Comparison of ENCODE assay signal across 1 cellular context in the genomic region with DNA sequence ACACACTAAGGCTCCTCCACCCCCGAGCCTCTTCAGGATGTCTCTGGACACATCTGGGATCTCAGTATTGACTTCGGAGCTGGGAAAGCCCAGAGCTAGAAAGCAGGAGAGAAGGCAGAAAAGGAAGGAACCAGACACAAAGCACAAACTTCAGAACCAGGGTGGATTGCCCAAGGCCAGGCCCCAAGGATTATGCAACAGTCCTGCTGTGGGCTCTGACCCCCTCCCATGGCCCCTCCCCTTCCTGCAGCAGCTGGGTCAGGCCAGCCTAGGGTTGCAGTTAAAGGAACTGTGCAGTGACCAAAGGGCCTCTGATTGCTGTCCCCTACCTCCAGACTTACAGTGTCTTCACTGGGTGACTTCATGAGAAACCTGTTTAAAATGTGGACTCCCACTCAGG.
A peak's percentile ranks its signal among the peaks of the same experiment; 100 is the strongest.
TF ChIP-seq lines count a peak whose summit lies in the region.

No MANE protein-coding gene starts in this region.

TF ChIP-seq in HepG2, 621 proteins besides CTCF, POLR2A, EP300 and RAD21 (continued from another document and continues in another):
- TF ChIP-seq, protein P1, sequence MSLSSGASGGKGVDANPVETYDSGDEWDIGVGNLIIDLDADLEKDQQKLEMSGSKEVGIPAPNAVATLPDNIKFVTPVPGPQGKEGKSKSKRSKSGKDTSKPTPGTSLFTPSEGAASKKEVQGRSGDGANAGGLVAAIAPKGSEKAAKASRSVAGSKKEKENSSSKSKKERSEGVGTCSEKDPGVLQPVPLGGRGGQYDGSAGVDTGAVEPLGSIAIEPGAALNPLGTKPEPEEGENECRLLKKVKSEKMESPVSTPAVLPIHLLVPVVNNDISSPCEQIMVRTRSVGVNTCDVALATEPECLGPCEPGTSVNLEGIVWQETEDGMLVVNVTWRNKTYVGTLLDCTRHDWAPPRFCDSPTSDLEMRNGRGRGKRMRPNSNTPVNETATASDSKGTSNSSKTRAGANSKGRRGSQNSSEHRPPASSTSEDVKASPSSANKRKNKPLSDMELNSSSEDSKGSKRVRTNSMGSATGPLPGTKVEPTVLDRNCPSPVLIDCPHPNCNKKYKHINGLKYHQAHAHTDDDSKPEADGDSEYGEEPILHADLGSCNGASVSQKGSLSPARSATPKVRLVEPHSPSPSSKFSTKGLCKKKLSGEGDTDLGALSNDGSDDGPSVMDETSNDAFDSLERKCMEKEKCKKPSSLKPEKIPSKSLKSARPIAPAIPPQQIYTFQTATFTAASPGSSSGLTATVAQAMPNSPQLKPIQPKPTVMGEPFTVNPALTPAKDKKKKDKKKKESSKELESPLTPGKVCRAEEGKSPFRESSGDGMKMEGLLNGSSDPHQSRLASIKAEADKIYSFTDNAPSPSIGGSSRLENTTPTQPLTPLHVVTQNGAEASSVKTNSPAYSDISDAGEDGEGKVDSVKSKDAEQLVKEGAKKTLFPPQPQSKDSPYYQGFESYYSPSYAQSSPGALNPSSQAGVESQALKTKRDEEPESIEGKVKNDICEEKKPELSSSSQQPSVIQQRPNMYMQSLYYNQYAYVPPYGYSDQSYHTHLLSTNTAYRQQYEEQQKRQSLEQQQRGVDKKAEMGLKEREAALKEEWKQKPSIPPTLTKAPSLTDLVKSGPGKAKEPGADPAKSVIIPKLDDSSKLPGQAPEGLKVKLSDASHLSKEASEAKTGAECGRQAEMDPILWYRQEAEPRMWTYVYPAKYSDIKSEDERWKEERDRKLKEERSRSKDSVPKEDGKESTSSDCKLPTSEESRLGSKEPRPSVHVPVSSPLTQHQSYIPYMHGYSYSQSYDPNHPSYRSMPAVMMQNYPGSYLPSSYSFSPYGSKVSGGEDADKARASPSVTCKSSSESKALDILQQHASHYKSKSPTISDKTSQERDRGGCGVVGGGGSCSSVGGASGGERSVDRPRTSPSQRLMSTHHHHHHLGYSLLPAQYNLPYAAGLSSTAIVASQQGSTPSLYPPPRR (CRISPR knock-in tag; IDR thresholded peaks at IDR 0.05; ENCODE audit: borderline replicate concordance): no peak
- TF ChIP-seq, protein P2, sequence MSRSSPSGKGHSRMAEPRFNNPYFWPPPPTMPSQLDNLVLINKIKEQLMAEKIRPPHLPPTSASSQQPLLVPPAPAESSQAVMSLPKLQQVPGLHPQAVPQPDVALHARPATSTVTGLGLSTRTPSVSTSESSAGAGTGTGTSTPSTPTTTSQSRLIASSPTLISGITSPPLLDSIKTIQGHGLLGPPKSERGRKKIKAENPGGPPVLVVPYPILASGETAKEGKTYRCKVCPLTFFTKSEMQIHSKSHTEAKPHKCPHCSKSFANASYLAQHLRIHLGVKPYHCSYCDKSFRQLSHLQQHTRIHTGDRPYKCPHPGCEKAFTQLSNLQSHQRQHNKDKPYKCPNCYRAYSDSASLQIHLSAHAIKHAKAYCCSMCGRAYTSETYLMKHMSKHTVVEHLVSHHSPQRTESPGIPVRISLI (CRISPR knock-in tag; IDR thresholded peaks at IDR 0.05; ENCODE audit: borderline replicate concordance): no peak
- TF ChIP-seq BCL6 (CRISPR knock-in tag; IDR thresholded peaks at IDR 0.05): peak; percentile 64; the same call in 1 of the 2 replicates
- TF ChIP-seq MEIS2 (CRISPR knock-in tag; IDR thresholded peaks at IDR 0.05): no peak
- TF ChIP-seq, protein P3, sequence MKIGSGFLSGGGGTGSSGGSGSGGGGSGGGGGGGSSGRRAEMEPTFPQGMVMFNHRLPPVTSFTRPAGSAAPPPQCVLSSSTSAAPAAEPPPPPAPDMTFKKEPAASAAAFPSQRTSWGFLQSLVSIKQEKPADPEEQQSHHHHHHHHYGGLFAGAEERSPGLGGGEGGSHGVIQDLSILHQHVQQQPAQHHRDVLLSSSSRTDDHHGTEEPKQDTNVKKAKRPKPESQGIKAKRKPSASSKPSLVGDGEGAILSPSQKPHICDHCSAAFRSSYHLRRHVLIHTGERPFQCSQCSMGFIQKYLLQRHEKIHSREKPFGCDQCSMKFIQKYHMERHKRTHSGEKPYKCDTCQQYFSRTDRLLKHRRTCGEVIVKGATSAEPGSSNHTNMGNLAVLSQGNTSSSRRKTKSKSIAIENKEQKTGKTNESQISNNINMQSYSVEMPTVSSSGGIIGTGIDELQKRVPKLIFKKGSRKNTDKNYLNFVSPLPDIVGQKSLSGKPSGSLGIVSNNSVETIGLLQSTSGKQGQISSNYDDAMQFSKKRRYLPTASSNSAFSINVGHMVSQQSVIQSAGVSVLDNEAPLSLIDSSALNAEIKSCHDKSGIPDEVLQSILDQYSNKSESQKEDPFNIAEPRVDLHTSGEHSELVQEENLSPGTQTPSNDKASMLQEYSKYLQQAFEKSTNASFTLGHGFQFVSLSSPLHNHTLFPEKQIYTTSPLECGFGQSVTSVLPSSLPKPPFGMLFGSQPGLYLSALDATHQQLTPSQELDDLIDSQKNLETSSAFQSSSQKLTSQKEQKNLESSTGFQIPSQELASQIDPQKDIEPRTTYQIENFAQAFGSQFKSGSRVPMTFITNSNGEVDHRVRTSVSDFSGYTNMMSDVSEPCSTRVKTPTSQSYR (CRISPR knock-in tag; IDR thresholded peaks at IDR 0.05; ENCODE audit: borderline replicate concordance): peak; percentile 71; the same call in 1 of the 2 replicates
- no peak for TF ChIP-seq FOXM1 (CRISPR knock-in tag; IDR thresholded peaks at IDR 0.05)
- TF ChIP-seq, protein P4, sequence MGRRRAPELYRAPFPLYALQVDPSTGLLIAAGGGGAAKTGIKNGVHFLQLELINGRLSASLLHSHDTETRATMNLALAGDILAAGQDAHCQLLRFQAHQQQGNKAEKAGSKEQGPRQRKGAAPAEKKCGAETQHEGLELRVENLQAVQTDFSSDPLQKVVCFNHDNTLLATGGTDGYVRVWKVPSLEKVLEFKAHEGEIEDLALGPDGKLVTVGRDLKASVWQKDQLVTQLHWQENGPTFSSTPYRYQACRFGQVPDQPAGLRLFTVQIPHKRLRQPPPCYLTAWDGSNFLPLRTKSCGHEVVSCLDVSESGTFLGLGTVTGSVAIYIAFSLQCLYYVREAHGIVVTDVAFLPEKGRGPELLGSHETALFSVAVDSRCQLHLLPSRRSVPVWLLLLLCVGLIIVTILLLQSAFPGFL (CRISPR knock-in tag; IDR thresholded peaks at IDR 0.05): no peak
- no peak for TF ChIP-seq KAT2B (IDR thresholded peaks at IDR 0.05; ENCODE audit: borderline replicate concordance, low read depth, low read length)
- TF ChIP-seq ELF3 (CRISPR knock-in tag; IDR thresholded peaks at IDR 0.05): peak; percentile 81
- no peak for TF ChIP-seq NBN (conservative IDR thresholded peaks at IDR 0.05)
- TF ChIP-seq, protein P5, sequence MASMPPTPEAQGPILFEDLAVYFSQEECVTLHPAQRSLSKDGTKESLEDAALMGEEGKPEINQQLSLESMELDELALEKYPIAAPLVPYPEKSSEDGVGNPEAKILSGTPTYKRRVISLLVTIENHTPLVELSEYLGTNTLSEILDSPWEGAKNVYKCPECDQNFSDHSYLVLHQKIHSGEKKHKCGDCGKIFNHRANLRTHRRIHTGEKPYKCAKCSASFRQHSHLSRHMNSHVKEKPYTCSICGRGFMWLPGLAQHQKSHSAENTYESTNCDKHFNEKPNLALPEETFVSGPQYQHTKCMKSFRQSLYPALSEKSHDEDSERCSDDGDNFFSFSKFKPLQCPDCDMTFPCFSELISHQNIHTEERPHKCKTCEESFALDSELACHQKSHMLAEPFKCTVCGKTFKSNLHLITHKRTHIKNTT (CRISPR knock-in tag; IDR thresholded peaks at IDR 0.05): no peak
- no peak for TF ChIP-seq AGO1 (IDR thresholded peaks at IDR 0.05; ENCODE audit: low read depth, low read length, poor library complexity, severe bottlenecking)
- peak; percentile 75 for TF ChIP-seq HDAC2 (CRISPR knock-in tag; IDR thresholded peaks at IDR 0.05)
- TF ChIP-seq, protein P6, sequence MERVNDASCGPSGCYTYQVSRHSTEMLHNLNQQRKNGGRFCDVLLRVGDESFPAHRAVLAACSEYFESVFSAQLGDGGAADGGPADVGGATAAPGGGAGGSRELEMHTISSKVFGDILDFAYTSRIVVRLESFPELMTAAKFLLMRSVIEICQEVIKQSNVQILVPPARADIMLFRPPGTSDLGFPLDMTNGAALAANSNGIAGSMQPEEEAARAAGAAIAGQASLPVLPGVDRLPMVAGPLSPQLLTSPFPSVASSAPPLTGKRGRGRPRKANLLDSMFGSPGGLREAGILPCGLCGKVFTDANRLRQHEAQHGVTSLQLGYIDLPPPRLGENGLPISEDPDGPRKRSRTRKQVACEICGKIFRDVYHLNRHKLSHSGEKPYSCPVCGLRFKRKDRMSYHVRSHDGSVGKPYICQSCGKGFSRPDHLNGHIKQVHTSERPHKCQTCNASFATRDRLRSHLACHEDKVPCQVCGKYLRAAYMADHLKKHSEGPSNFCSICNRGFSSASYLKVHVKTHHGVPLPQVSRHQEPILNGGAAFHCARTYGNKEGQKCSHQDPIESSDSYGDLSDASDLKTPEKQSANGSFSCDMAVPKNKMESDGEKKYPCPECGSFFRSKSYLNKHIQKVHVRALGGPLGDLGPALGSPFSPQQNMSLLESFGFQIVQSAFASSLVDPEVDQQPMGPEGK (CRISPR knock-in tag; IDR thresholded peaks at IDR 0.05): peak; percentile 96
- no peak for TF ChIP-seq ZNF839 (CRISPR knock-in tag; IDR thresholded peaks at IDR 0.05; ENCODE audit: borderline replicate concordance)
- no peak for TF ChIP-seq NCOA1 (CRISPR knock-in tag; IDR thresholded peaks at IDR 0.05)
- TF ChIP-seq HHEX (CRISPR knock-in tag; IDR thresholded peaks at IDR 0.05): no peak
- no peak for TF ChIP-seq ONECUT2 (CRISPR knock-in tag; IDR thresholded peaks at IDR 0.05)
- TF ChIP-seq ZNF484 (CRISPR knock-in tag; IDR thresholded peaks at IDR 0.05; ENCODE audit: borderline replicate concordance, low read depth): no peak
- peak; percentile 68; the same call in 1 of the 2 replicates for TF ChIP-seq CBX5 (CRISPR knock-in tag; IDR thresholded peaks at IDR 0.05; ENCODE audit: borderline replicate concordance)
- no peak for TF ChIP-seq RBM22 (optimal IDR thresholded peaks at IDR 0.05; ENCODE audit: low read length)
- TF ChIP-seq ZC3H4 (CRISPR knock-in tag; IDR thresholded peaks at IDR 0.05; ENCODE audit: borderline replicate concordance): no peak
- peak; percentile 86 for TF ChIP-seq TARDBP (CRISPR knock-in tag; IDR thresholded peaks at IDR 0.05)
- TF ChIP-seq CBX1 (IDR thresholded peaks at IDR 0.05; ENCODE audit: low read depth): no peak
- TF ChIP-seq NFATC3 (CRISPR knock-in tag; IDR thresholded peaks at IDR 0.05): no peak
- peak; percentile 36; the same call in 1 of the 2 replicates for TF ChIP-seq ZNF12 (CRISPR knock-in tag; IDR thresholded peaks at IDR 0.05)
- peak; percentile 44; the same call in 1 of the 2 replicates for TF ChIP-seq IRF2 (CRISPR knock-in tag; IDR thresholded peaks at IDR 0.05)
- TF ChIP-seq, protein P7, sequence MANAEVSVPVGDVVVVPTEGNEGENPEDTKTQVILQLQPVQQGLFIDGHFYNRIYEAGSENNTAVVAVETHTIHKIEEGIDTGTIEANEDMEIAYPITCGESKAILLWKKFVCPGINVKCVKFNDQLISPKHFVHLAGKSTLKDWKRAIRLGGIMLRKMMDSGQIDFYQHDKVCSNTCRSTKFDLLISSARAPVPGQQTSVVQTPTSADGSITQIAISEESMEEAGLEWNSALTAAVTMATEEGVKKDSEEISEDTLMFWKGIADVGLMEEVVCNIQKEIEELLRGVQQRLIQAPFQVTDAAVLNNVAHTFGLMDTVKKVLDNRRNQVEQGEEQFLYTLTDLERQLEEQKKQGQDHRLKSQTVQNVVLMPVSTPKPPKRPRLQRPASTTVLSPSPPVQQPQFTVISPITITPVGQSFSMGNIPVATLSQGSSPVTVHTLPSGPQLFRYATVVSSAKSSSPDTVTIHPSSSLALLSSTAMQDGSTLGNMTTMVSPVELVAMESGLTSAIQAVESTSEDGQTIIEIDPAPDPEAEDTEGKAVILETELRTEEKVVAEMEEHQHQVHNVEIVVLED (CRISPR knock-in tag; IDR thresholded peaks at IDR 0.05; ENCODE audit: borderline replicate concordance): no peak
- 0 out of 2 replicates have a peak, but pooled peaks have one; percentile 70 for TF ChIP-seq ZNF124 (CRISPR knock-in tag; IDR thresholded peaks at IDR 0.05)
- no peak for TF ChIP-seq ZNF737 (CRISPR knock-in tag; IDR thresholded peaks at IDR 0.05; ENCODE audit: borderline replicate concordance)
- TF ChIP-seq PTBP1 (IDR thresholded peaks at IDR 0.05; ENCODE audit: low read depth, low read length, poor library complexity, severe bottlenecking): no peak
- no peak for TF ChIP-seq ATAD3A (CRISPR knock-in tag; IDR thresholded peaks at IDR 0.05)
- TF ChIP-seq PPARG (CRISPR knock-in tag; conservative IDR thresholded peaks at IDR 0.05): peak; percentile 40; the same call in 1 of the 2 replicates
- no peak for TF ChIP-seq ZNF496 (CRISPR knock-in tag; IDR thresholded peaks at IDR 0.05; ENCODE audit: insufficient replicate concordance)
- TF ChIP-seq SNAPC2 (CRISPR knock-in tag; IDR thresholded peaks at IDR 0.05): 0 out of 2 replicates have a peak, but pooled peaks have one; percentile 46
- TF ChIP-seq DMAP1 (CRISPR knock-in tag; IDR thresholded peaks at IDR 0.05): no peak
- TF ChIP-seq SP4 (CRISPR knock-in tag; IDR thresholded peaks at IDR 0.05): peak; percentile 25; the same call in 1 of the 2 replicates
- no peak for TF ChIP-seq ZFP62 (CRISPR knock-in tag; IDR thresholded peaks at IDR 0.05)
- TF ChIP-seq, protein P8, sequence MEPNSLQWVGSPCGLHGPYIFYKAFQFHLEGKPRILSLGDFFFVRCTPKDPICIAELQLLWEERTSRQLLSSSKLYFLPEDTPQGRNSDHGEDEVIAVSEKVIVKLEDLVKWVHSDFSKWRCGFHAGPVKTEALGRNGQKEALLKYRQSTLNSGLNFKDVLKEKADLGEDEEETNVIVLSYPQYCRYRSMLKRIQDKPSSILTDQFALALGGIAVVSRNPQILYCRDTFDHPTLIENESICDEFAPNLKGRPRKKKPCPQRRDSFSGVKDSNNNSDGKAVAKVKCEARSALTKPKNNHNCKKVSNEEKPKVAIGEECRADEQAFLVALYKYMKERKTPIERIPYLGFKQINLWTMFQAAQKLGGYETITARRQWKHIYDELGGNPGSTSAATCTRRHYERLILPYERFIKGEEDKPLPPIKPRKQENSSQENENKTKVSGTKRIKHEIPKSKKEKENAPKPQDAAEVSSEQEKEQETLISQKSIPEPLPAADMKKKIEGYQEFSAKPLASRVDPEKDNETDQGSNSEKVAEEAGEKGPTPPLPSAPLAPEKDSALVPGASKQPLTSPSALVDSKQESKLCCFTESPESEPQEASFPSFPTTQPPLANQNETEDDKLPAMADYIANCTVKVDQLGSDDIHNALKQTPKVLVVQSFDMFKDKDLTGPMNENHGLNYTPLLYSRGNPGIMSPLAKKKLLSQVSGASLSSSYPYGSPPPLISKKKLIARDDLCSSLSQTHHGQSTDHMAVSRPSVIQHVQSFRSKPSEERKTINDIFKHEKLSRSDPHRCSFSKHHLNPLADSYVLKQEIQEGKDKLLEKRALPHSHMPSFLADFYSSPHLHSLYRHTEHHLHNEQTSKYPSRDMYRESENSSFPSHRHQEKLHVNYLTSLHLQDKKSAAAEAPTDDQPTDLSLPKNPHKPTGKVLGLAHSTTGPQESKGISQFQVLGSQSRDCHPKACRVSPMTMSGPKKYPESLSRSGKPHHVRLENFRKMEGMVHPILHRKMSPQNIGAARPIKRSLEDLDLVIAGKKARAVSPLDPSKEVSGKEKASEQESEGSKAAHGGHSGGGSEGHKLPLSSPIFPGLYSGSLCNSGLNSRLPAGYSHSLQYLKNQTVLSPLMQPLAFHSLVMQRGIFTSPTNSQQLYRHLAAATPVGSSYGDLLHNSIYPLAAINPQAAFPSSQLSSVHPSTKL (CRISPR knock-in tag; IDR thresholded peaks at IDR 0.05): peak; percentile 91
- TF ChIP-seq KDM2A (CRISPR knock-in tag; IDR thresholded peaks at IDR 0.05; ENCODE audit: borderline replicate concordance, low read depth): 0 out of 2 replicates have a peak, but pooled peaks have one; percentile 37
- TF ChIP-seq PITX1 (CRISPR knock-in tag; IDR thresholded peaks at IDR 0.05): peak; percentile 38; the same call in 1 of the 2 replicates
